Comparison of ENCODE assay signal across 20 cellular contexts in genomic region chr5:97600486-97600885, GRCh38.
"Had no signal": no experiment of that assay in that cellular context is flagged by ENCODE, and none has a peak within 500 bp of the region (broad histone marks: within the 10 kb centered on the region; RNA-seq: fewer than 3 reads in every experiment).

No MANE protein-coding gene starts in this region.

- H3K4me1 ChIP-seq: adrenal gland, heart right ventricle, stomach, vagina had no signal

- ATAC-seq: activated T-cell treated with anti-CD3 and anti-CD28 coated beads, Interleukin-2, amount 50 U/mL, for 4 hours; esophagus mucosa; heart right ventricle; natural killer cell; sciatic nerve; stimulated activated memory B cell treated with anti-CD40 and anti-IgM and Interleukin-4, amounts not matched to agents 10 μg/mL and 1 μg/mL and 100 μg/mL, for 72 hours; WTC11 had no signal

- H3K36me3 ChIP-seq: adrenal gland, heart right ventricle, stomach, vagina had no signal

- H3K27me3 ChIP-seq: adrenal gland, heart right ventricle, stomach, vagina had no signal

- H3K4me3 ChIP-seq: adrenal gland, heart right ventricle, lung, smooth muscle cell, stomach, vagina had no signal

- H3K9me3 ChIP-seq: vagina had no signal

- H3K27ac ChIP-seq: adrenal gland, heart right ventricle, stomach, vagina had no signal

- DNase-seq: activated CD4-positive, alpha-beta T cell treated with anti-CD3 and anti-CD28 coated beads, Interleukin-2, amount 50 U/mL, for 4 hours; activated CD8-positive, alpha-beta memory T cell treated with anti-CD3 and anti-CD28 coated beads, Interleukin-2, amount 50 U/mL, for 48 hours; activated naive CD4-positive, alpha-beta T cell; activated T-cell treated with anti-CD3 and anti-CD28 coated beads, Interleukin-2, amount 50 U/mL, for 4 hours; adrenal gland; effector memory CD4-positive, alpha-beta T cell; heart right ventricle; islet precursor cell; natural killer cell; stimulated activated CD4-positive, alpha-beta T cell treated with anti-CD3 and anti-CD28 coated beads, Interleukin-15, amount 100 ng/mL, for 24 hours; stomach; T1000; trophoblast cell had no signal
